ENCODE assay signal across 1 cellular context in the genomic region with DNA sequence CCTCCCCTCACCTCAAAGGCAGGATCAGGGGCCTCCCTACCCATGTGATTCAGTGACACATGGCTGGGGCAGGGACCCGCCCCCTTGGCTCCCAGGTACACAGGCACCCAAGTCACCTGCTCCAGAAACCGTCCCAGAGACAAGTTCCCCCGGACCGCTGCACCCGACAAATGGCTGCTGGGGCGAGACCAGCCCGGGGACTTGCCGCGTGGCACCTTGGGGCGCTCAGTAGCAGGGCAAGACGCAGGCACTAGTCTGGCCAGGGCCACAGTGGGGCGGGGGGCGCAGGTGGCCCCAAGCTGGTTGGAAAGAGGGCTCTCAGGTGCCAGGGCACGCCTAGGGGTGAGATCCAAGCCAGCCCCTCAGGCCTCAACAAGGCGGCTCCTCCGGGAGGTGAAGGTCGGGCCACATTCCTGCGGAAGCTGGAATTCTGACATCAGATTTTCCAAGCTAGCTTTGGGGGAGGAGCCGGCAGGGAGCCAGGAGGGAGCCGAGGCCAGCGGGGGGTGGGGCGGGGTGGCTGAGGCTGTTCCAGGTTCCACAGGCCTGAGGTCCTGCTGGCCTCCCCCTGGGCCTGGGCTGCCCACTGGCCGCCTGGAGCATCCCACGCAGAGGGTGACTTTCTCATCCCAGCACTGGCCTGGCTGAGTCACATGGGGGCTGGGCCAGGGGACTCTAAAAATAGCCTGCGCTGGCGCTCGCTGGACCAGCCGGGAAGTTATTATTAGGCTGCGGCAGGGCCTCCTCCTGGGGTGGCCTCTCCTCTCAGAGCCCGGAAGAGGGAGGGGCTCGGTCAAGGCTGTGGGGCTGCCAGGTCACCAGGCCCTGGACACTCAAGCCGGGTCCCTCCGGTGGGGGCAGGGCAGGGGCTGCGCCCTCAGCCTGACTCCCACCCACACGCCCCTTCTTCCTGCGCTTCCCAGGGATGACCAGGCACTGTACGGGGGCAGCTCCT.
TF ChIP-seq lines count a peak whose summit lies in the region.

No MANE protein-coding gene starts in this region.

TF ChIP-seq in SK-N-SH, 30 proteins besides CTCF, POLR2A, EP300 and RAD21 (continued from another document):
- TF ChIP-seq, protein P1, sequence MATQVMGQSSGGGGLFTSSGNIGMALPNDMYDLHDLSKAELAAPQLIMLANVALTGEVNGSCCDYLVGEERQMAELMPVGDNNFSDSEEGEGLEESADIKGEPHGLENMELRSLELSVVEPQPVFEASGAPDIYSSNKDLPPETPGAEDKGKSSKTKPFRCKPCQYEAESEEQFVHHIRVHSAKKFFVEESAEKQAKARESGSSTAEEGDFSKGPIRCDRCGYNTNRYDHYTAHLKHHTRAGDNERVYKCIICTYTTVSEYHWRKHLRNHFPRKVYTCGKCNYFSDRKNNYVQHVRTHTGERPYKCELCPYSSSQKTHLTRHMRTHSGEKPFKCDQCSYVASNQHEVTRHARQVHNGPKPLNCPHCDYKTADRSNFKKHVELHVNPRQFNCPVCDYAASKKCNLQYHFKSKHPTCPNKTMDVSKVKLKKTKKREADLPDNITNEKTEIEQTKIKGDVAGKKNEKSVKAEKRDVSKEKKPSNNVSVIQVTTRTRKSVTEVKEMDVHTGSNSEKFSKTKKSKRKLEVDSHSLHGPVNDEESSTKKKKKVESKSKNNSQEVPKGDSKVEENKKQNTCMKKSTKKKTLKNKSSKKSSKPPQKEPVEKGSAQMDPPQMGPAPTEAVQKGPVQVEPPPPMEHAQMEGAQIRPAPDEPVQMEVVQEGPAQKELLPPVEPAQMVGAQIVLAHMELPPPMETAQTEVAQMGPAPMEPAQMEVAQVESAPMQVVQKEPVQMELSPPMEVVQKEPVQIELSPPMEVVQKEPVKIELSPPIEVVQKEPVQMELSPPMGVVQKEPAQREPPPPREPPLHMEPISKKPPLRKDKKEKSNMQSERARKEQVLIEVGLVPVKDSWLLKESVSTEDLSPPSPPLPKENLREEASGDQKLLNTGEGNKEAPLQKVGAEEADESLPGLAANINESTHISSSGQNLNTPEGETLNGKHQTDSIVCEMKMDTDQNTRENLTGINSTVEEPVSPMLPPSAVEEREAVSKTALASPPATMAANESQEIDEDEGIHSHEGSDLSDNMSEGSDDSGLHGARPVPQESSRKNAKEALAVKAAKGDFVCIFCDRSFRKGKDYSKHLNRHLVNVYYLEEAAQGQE (IDR thresholded peaks at IDR 0.05; ENCODE audit: low read depth, low read length) = no peak
- TF ChIP-seq, protein P2, sequence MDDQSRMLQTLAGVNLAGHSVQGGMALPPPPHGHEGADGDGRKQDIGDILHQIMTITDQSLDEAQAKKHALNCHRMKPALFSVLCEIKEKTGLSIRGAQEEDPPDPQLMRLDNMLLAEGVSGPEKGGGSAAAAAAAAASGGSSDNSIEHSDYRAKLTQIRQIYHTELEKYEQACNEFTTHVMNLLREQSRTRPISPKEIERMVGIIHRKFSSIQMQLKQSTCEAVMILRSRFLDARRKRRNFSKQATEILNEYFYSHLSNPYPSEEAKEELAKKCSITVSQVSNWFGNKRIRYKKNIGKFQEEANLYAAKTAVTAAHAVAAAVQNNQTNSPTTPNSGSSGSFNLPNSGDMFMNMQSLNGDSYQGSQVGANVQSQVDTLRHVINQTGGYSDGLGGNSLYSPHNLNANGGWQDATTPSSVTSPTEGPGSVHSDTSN (IDR thresholded peaks at IDR 0.05) = peak; percentile 6; the same call in 1 of the 2 replicates
- TF ChIP-seq RXRA (IDR thresholded peaks at IDR 0.05; ENCODE audit: borderline replicate concordance, low read depth) (peak; percentile 94), NFIC (IDR thresholded peaks at IDR 0.05; ENCODE audit: borderline replicate concordance) (peak; percentile 85), RFX5 (IDR thresholded peaks at IDR 0.05; ENCODE audit: low read length) (no peak), USF2 (IDR thresholded peaks at IDR 0.05; ENCODE audit: borderline replicate concordance, low read depth, low read length) (no peak), GATA2 (CRISPR knock-in tag; IDR thresholded peaks at IDR 0.05) (no peak), FOXJ3 (CRISPR knock-in tag; IDR thresholded peaks at IDR 0.05) (no peak), EZH2phosphoT487 (IDR thresholded peaks at IDR 0.05; ENCODE audit: borderline replicate concordance, low read depth) (no peak), MEF2A (IDR thresholded peaks at IDR 0.05; ENCODE audit: borderline replicate concordance, low read depth) (peak; percentile 100), TAF1 (IDR thresholded peaks at IDR 0.05; ENCODE audit: borderline replicate concordance, low read depth, low read length) (no peak; the same call in 1 of the 2 replicates)
- TF ChIP-seq, protein P3, sequence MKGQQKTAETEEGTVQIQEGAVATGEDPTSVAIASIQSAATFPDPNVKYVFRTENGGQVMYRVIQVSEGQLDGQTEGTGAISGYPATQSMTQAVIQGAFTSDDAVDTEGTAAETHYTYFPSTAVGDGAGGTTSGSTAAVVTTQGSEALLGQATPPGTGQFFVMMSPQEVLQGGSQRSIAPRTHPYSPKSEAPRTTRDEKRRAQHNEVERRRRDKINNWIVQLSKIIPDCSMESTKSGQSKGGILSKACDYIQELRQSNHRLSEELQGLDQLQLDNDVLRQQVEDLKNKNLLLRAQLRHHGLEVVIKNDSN (IDR thresholded peaks at IDR 0.05; ENCODE audit: borderline replicate concordance, low read depth) = peak; percentile 72; the same call in 1 of the 2 replicates
TF ChIP-seq in SK-N-SH: peak in this region for 14.
